15 cellular contexts compared by ENCODE assay signal in the genomic region with DNA sequence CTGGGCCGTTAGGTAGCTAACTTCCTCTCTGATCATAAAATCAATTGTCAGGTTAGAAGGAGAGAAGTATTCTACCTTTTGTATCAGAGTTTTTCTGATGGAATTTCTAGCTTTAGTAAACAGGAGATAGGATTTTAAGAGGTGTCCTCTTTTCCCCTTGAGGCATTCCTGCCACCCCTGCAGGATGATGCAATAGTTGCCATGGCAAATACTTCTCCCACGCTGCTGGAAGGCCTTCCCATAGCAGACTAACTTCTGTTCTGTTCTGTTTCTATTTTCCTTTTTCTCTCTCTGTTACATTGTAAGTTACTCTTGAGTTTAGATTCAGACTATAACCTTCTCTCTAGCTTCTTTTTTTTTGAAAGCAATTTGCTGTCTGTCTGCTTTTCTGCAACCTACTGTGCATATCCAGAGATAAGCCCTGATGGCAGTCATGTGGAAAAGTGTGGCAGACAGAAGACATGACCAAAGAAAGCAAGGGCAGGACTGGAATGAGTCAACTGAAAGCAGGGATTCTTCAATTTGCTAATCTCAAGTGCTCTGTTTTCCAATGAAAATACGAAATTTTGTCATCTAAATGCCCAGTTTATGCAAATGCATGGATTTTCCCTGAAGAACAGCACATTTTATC.
DNase-seq lines count a peak whose midpoint lies in the region; ATAC-seq and TF ChIP-seq lines count a peak whose summit lies in the region.
"Had no signal": no experiment of that assay in that cellular context is flagged by ENCODE, and none has a peak within 500 bp of the region (broad histone marks: within the 10 kb centered on the region; RNA-seq: fewer than 3 reads in every experiment).

No MANE protein-coding gene starts in this region.

- H3K9ac ChIP-seq in mammary epithelial cell (ENCODE audit: insufficient read depth, low read length): no peak overlapping the region

- ATAC-seq in heart left ventricle: peak in 3 of 4 donors; percentile 50 to 76 (median 74)
- ATAC-seq: activated CD8-positive, alpha-beta T cell treated with anti-CD3 and anti-CD28 coated beads, Interleukin-2, amount 10 ng/mL, durations not matched to agents 7 days and 5 days; pancreas had no signal

- H3K27me3 ChIP-seq in heart left ventricle: no peaks in the 10 kb centered on the region
- no peaks in the 10 kb centered on the region for H3K27me3 ChIP-seq in right atrium auricular region
- no peaks in the 10 kb centered on the region for H3K27me3 ChIP-seq in mammary epithelial cell (ENCODE audit: insufficient read depth, low read length)
- no peaks in the 10 kb centered on the region for H3K27me3 ChIP-seq in sigmoid colon
- H3K27me3 ChIP-seq: pancreas had no signal

- CTCF ChIA-PET in mammary epithelial cell (lab: Charles Lee; ENCODE audit: low non-redundant PET): no interaction called here

- 35 to 39% (median 37%) methylated on average over 3 of the region's 3 CpGs for WGBS in heart left ventricle, 4 donors
- WGBS in mammary epithelial cell (ENCODE audit: low coverage, missing lambda C conversion rate): 18% methylated on average over 3 of the region's 3 CpGs
- WGBS in sigmoid colon, 2 donors: 64 to 74% methylated on average over 3 of the region's 3 CpGs

- BruUV-seq in mammary epithelial cell (replicated peaks; lab: Mats Ljungman, UMichigan): no TSS peak

- DNase-seq in heart left ventricle (no peak), right atrium auricular region (ENCODE audit: low spot score) (no peak), mammary epithelial cell (peak; percentile 5), islet precursor cell (peak; percentile 66), UCSD-AML1 (lab: John Stamatoyannopoulos, UW; ENCODE audit: unreplicated experiment) (no peak), sigmoid colon (no peak), NK-92 (lab: John Stamatoyannopoulos, UW; ENCODE audit: unreplicated experiment) (no peak)
- no peak for DNase-seq in effector CD8-positive, alpha-beta T cell (lab: John Stamatoyannopoulos, UW)
- DNase-seq: activated CD8-positive, alpha-beta T cell treated with anti-CD3 and anti-CD28 coated beads, Interleukin-2, amount 10 ng/mL, durations not matched to agents 7 days and 5 days; activated gamma-delta T cell treated with Interleukin-2 at 50 U/mL for 16 hours; mesenchymal stem cell; NCI-H2081 treated with DMSO at 0.1 percent for 48 hours; pancreas; stimulated activated CD4-positive, alpha-beta T cell treated with anti-CD3 and anti-CD28 coated beads, Interleukin-15, amount 100 ng/mL, for 24 hours; substantia nigra had no signal

- H3K79me2 ChIP-seq in mammary epithelial cell (ENCODE audit: insufficient read depth, low read length): no peaks in the 10 kb centered on the region

- no peak for TF ChIP-seq CTCF in heart left ventricle (IDR thresholded peaks at IDR 0.05)
- no peak for TF ChIP-seq CTCF in right atrium auricular region (IDR thresholded peaks at IDR 0.05)
- TF ChIP-seq CTCF in mammary epithelial cell (conservative IDR thresholded peaks at IDR 0.05 in 1 of 2, IDR thresholded peaks at IDR 0.05 in 1 of 2; ENCODE audit: extremely low read depth in 1 of 2, insufficient read depth in 1 of 2, low read depth in 1 of 2, low read length in 2 of 2): no peak
- no peak for TF ChIP-seq CTCF in sigmoid colon (IDR thresholded peaks at IDR 0.05)

- TF ChIP-seq POLR2A in heart left ventricle (IDR thresholded peaks at IDR 0.05) (no peak), sigmoid colon (IDR thresholded peaks at IDR 0.05) (no peak)

- intact Hi-C loops in heart left ventricle (cut with DNase I): no loop called here
- intact Hi-C loops in mammary epithelial cell (cut with micrococcal nuclease): no loop called here
- intact Hi-C loops in sigmoid colon (cut with DNase I): no loop called here

- H3K36me3 ChIP-seq in heart left ventricle: no peaks in the 10 kb centered on the region
- H3K36me3 ChIP-seq in right atrium auricular region: no peaks in the 10 kb centered on the region
- H3K36me3 ChIP-seq in mammary epithelial cell (ENCODE audit: insufficient read depth, low read length): no peaks in the 10 kb centered on the region
- H3K36me3 ChIP-seq in sigmoid colon: no peaks in the 10 kb centered on the region
- H3K36me3 ChIP-seq: pancreas had no signal

- TF ChIP-seq EP300 in sigmoid colon (IDR thresholded peaks at IDR 0.05): no peak

- peaks cover 0 to 16% (median 8%) of the 10 kb centered on the region in 12 donors for H3K9me3 ChIP-seq in heart left ventricle
- peaks cover 0 to 4% of the 10 kb centered on the region in 2 donors for H3K9me3 ChIP-seq in right atrium auricular region
- H3K9me3 ChIP-seq in mammary epithelial cell (replicated peaks; ENCODE audit: insufficient read depth, low read length): no peaks in the 10 kb centered on the region
- no peaks in the 10 kb centered on the region for H3K9me3 ChIP-seq in sigmoid colon
- H3K9me3 ChIP-seq: pancreas had no signal

- in situ Hi-C loops in mammary epithelial cell (cut with MboI; ENCODE audit: low sequenced_read_pairs in 2 of 2): no loop called here

- H4K20me1 ChIP-seq in mammary epithelial cell (ENCODE audit: insufficient read depth, low read length): no peaks in the 10 kb centered on the region

- no peak overlapping the region for H3K4me3 ChIP-seq in heart left ventricle
- no peak overlapping the region for H3K4me3 ChIP-seq in right atrium auricular region
- H3K4me3 ChIP-seq in mammary epithelial cell (replicated peaks in 1 of 3; ENCODE audit: insufficient read depth in 1 of 3, low read depth in 2 of 3, low read length in 3 of 3): no peak overlapping the region
- H3K4me3 ChIP-seq in sigmoid colon: no peak overlapping the region
- H3K4me3 ChIP-seq: pancreas had no signal

- peaks cover 0 to 11% (median 2%) of the 10 kb centered on the region in 12 donors for H3K4me1 ChIP-seq in heart left ventricle
- H3K4me1 ChIP-seq in right atrium auricular region: no peaks in the 10 kb centered on the region
- no peaks in the 10 kb centered on the region for H3K4me1 ChIP-seq in mammary epithelial cell (ENCODE audit: insufficient read depth, low read length)
- H3K4me1 ChIP-seq in sigmoid colon: no peaks in the 10 kb centered on the region
- H3K4me1 ChIP-seq: pancreas had no signal

- no peak overlapping the region for H3K4me2 ChIP-seq in mammary epithelial cell (ENCODE audit: insufficient read depth, low read depth, low read length)

- dilution Hi-C loops in mammary epithelial cell (cut with HindIII; ENCODE audit: low sequenced_read_pairs): no loop called here

- no peak overlapping the region for H2AFZ ChIP-seq in mammary epithelial cell (ENCODE audit: low read depth, low read length)

- H3K27ac ChIP-seq in heart left ventricle (peak overlapping the region in 2 of 12 donors; percentile 0 to 8), right atrium auricular region (peak overlapping the region in 1 of 2 donors; percentile 41), mammary epithelial cell (ENCODE audit: insufficient read depth, low read depth, low read length) (no peak overlapping the region), sigmoid colon (no peak overlapping the region)
- H3K27ac ChIP-seq: pancreas had no signal

Comparison
In these comparisons a context has a peak if more than half of its experiments do, and no peak if none do; other contexts are left out.
1. DNase-seq: peak in mammary epithelial cell (single experiment) and islet precursor cell (single experiment); none in heart left ventricle (0 of 5), right atrium auricular region (single experiment), UCSD-AML1 (single experiment), effector CD8-positive, alpha-beta T cell (single experiment), sigmoid colon (single experiment) and NK-92 (single experiment).